ENCODE assay signal across 33 cellular contexts in the genomic region with DNA sequence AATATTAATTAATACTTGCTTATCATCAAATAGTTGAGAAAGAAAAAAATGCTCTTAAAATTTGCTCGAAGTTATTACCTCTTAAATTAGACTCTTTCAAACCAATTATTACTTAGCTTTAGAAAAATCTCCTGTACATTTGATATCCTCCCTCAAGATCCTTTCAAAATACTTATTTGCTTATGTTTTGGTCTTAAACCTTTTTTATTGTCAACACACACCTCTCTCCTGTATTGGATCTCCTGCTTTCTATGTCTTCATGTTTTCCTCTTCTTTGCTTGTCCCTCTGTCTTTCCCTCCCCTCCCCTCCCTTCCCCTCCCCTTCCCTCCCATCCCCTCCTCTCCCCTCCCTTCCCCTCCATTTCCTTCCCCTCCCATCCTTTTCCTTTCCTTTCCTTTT.
"Had no signal": no experiment of that assay in that cellular context is flagged by ENCODE, and none has a peak within 500 bp of the region (broad histone marks: within the 10 kb centered on the region; RNA-seq: fewer than 3 reads in every experiment).

No MANE protein-coding gene starts in this region.

- H3K36me3 ChIP-seq: MG63 had no signal

- H3K4me3 ChIP-seq: MG63 had no signal

- H3K27me3 ChIP-seq: MG63 had no signal

- DNase-seq: Karpas-422, MG63, MM.1S, MV-4-11, NCI-H1048, NCI-H1092, NCI-H1092 treated with DMSO at 0.1 percent for 48 hours, NCI-H1105, NCI-H1105 treated with DMSO at 0.1 percent for 48 hours, NCI-H1417, NCI-H1417 treated with DMSO at 0.1 percent for 48 hours, NCI-H1436, NCI-H1436 treated with DMSO at 0.1 percent for 48 hours, NCI-H146, NCI-H1694, NCI-H1694 treated with DMSO at 0.1 percent for 48 hours, NCI-H187, NCI-H187 treated with DMSO at 0.1 percent for 48 hours, NCI-H1930, NCI-H2029, NCI-H2029 treated with DMSO at 0.1 percent for 48 hours, NCI-H2081, NCI-H2081 treated with DMSO at 0.1 percent for 48 hours, NCI-H2107, NCI-H2171, NCI-H2171 treated with DMSO at 0.1 percent for 48 hours, NCI-H2227 treated with DMSO at 0.1 percent for 48 hours, NCI-H226, NCI-H345, NCI-H446, NCI-H446 treated with DMSO at 0.1 percent for 48 hours, NCI-H510A, NCI-H510A treated with DMSO at 0.1 percent for 48 hours had no signal

- H3K9me3 ChIP-seq: MG63 had no signal
